In the genomic region with DNA sequence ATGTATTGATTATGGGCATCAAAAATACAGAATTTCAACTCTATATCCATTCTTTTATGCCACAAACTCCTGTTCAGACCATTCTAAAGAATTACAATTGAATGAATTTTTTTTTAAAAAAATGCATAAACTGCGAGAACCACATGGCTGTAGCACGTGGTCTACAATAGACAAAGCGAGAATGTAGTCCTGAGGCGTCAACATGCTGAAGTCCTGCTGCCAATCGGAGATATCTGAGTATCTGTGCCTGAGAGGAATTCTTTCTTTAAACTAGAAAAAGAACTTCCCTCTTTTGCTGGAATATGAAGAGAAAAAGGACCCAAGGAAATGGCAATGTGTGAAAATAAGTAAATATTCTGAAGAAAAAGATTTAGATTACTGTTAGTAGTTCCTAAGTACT, we compare ENCODE assay signal across 19 cellular contexts.
"Had no signal": no experiment of that assay in that cellular context is flagged by ENCODE, and none has a peak within 500 bp of the region (broad histone marks: within the 10 kb centered on the region; RNA-seq: fewer than 3 reads in every experiment).

No MANE protein-coding gene starts in this region.

- H3K9me3 ChIP-seq: esophagus muscularis mucosa, gastrocnemius medialis, heart right ventricle, left lung, lower lobe of right lung, mucosa of descending colon had no signal

- H3K4me3 Mint-ChIP-seq: mesothelial cell of epicardium had no signal

- H3K27ac Mint-ChIP-seq: mesothelial cell of epicardium, naive B cell had no signal

- H3K27ac ChIP-seq: coronary artery, esophagus muscularis mucosa, gastrocnemius medialis, heart right ventricle, left lung, lower lobe of right lung had no signal

- H3K9me3 Mint-ChIP-seq: mesothelial cell of epicardium, naive B cell had no signal

- H3K27me3 ChIP-seq: dorsolateral prefrontal cortex, esophagus muscularis mucosa, gastrocnemius medialis, heart right ventricle, left lung had no signal

- H3K36me3 Mint-ChIP-seq: naive B cell had no signal

- H3K4me3 ChIP-seq: coronary artery, dorsolateral prefrontal cortex, esophagus muscularis mucosa, gastrocnemius medialis, heart right ventricle, left lung, lower lobe of right lung, mucosa of descending colon had no signal

- DNase-seq: dermis blood vessel endothelial cell; dorsolateral prefrontal cortex; effector CD4-positive, alpha-beta T cell; effector memory CD4-positive, alpha-beta T cell; foreskin melanocyte; gastrocnemius medialis; glutamatergic neuron; head of caudate nucleus; heart right ventricle; hippocampal formation; left cardiac atrium; left lung; left ventricle myocardium superior; lower lobe of right lung; mucosa of descending colon; naive B cell had no signal

- ATAC-seq: gastrocnemius medialis, heart right ventricle, left cardiac atrium, left lung, left ventricle myocardium superior, lower lobe of right lung, mucosa of descending colon had no signal

- H3K4me1 Mint-ChIP-seq: mesothelial cell of epicardium, naive B cell had no signal
